1 cellular context compared by ENCODE assay signal in the genomic region with DNA sequence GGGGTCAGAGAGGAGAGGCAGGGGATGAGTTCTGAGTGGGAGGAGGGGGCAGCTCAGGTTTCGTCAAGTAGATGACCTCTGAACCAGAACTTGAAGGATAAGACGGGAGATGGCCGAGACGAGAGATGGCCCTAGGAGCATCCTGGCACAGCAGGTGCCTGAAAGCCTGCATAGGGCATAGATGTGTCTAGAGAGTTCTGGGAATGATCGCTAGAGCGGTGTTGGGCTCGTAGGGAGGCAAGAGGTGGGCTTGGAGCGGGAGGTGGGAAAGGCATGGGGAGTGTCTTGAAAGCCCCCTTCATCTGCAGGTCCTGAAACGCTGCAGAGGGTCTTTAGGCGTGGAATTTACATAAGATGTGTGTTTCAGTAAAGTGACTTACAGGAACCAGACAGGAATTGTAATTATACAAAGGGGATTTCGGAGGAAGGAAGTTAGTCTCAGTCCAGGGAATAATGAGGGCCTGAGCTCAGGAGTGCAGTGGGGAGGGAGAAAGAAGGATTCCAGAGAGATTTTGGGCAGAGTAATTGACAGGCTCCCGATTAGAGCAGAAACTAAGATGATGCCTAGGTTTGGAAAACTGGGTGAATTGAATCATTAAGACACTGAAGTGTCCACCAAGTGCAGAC.
TF ChIP-seq lines count a peak whose summit lies in the region.

No MANE protein-coding gene starts in this region.

TF ChIP-seq in endothelial cell of umbilical vein, 7 proteins besides CTCF, POLR2A, EP300 and RAD21:
- TF ChIP-seq, protein P1, sequence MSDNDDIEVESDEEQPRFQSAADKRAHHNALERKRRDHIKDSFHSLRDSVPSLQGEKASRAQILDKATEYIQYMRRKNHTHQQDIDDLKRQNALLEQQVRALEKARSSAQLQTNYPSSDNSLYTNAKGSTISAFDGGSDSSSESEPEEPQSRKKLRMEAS (IDR thresholded peaks at IDR 0.05; ENCODE audit: insufficient read depth, insufficient read length) = no peak
- TF ChIP-seq EZH2 (IDR thresholded peaks at IDR 0.05; ENCODE audit: borderline replicate concordance, low read depth, low read length, severe bottlenecking) (no peak), MYC (IDR thresholded peaks at IDR 0.05; ENCODE audit: low read depth, low read length) (no peak), GATA2 (IDR thresholded peaks at IDR 0.05; ENCODE audit: insufficient read depth, insufficient read length, low read depth, low read length) (no peak), JUN (IDR thresholded peaks at IDR 0.05; ENCODE audit: borderline replicate concordance, insufficient read depth, insufficient read length, low read depth) (no peak), FOS (IDR thresholded peaks at IDR 0.05; ENCODE audit: borderline replicate concordance, insufficient read depth, low read length) (no peak)
TF ChIP-seq in endothelial cell of umbilical vein: peak in this region for 0.
